In the genomic region with DNA sequence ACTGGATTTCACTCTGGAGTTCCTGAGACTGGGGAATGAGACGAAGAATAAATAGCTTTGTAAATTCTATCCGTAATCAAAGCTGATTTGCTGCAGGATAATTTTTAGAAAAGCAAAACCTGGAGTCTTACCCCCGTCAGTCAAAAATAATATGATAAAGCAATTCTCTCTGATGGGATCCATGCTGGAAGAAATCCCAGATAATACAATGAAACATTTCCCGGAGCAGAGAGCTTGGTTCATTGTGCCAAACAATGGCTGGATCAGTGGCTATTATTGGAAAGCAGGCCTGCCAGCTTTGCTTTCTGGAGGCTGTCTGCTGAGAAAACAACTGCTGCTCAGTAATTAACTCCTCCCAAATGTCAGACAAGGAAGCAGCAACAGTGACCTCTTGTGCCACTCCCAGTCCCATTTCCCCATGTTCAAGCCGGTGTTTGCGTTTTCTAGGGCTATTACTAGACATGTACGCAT, we compare ENCODE assay signal across 9 cellular contexts.
DNase-seq lines count a peak whose midpoint lies in the region; ATAC-seq and TF ChIP-seq lines count a peak whose summit lies in the region.
"Had no signal": no experiment of that assay in that cellular context is flagged by ENCODE, and none has a peak within 500 bp of the region (broad histone marks: within the 10 kb centered on the region; RNA-seq: fewer than 3 reads in every experiment).

No MANE protein-coding gene starts in this region.

- ATAC-seq in GM21528 (IDR thresholded peaks at IDR 0.05; ENCODE audit: low FRiP score, unreplicated experiment) (no peak), GM18505 (IDR thresholded peaks at IDR 0.05; ENCODE audit: unreplicated experiment) (no peak)
- ATAC-seq in activated CD8-positive, alpha-beta memory T cell treated with anti-CD3 and anti-CD28 coated beads, Interleukin-2, amount 10 ng/mL, durations not matched to agents 7 days and 5 days, result no peak
- ATAC-seq: K562 had no signal

- no peak for TF ChIP-seq POLR2A in GM18505 (IDR thresholded peaks at IDR 0.05; ENCODE audit: borderline replicate concordance, extremely low read depth, insufficient read depth, insufficient read length)

- H3K27ac ChIP-seq in WERI-Rb-1 (peak overlapping the region; percentile 83), hepatocyte (no peak overlapping the region), substantia nigra (ENCODE audit: low read depth, low read length, poor library complexity, severe bottlenecking) (no peak overlapping the region)

- no peaks in the 10 kb centered on the region for H3K4me1 Mint-ChIP-seq in activated CD8-positive, alpha-beta memory T cell treated with anti-CD3 and anti-CD28 coated beads, Interleukin-2, amount 10 ng/mL, durations not matched to agents 7 days and 5 days

- H3K9me3 ChIP-seq in WERI-Rb-1 (ENCODE audit: severe bottlenecking) (no peaks in the 10 kb centered on the region), hepatocyte (ENCODE audit: low read depth) (no peaks in the 10 kb centered on the region)

- H3K36me3 ChIP-seq in WERI-Rb-1 (no peaks in the 10 kb centered on the region), hepatocyte (replicated peaks; ENCODE audit: insufficient read depth, low read depth) (no peaks in the 10 kb centered on the region)

- no peaks in the 10 kb centered on the region for H3K9me3 Mint-ChIP-seq in activated CD8-positive, alpha-beta memory T cell treated with anti-CD3 and anti-CD28 coated beads, Interleukin-2, amount 10 ng/mL, durations not matched to agents 7 days and 5 days (ENCODE audit: low read depth)

- no peaks in the 10 kb centered on the region for H3K36me3 Mint-ChIP-seq in activated CD8-positive, alpha-beta memory T cell treated with anti-CD3 and anti-CD28 coated beads, Interleukin-2, amount 10 ng/mL, durations not matched to agents 7 days and 5 days

- H3K4me3 Mint-ChIP-seq in activated CD8-positive, alpha-beta memory T cell treated with anti-CD3 and anti-CD28 coated beads, Interleukin-2, amount 10 ng/mL, durations not matched to agents 7 days and 5 days, result no peak overlapping the region

- H3K27me3 ChIP-seq in WERI-Rb-1 (ENCODE audit: insufficient read depth, low read depth, severe bottlenecking) (no peaks in the 10 kb centered on the region), hepatocyte (no peaks in the 10 kb centered on the region)

- H4K20me1 ChIP-seq in hepatocyte (ENCODE audit: insufficient read depth, poor library complexity, severe bottlenecking), result no peaks in the 10 kb centered on the region

- no peak overlapping the region for H3K4me2 ChIP-seq in hepatocyte

- H3K4me3 ChIP-seq in WERI-Rb-1 (ENCODE audit: low read depth, low read length) (peak overlapping the region; percentile 35), hepatocyte (no peak overlapping the region)
- H3K4me3 ChIP-seq: K562 had no signal

- no peaks in the 10 kb centered on the region for H3K79me2 ChIP-seq in hepatocyte

- no peaks in the 10 kb centered on the region for H3K9me2 ChIP-seq in hepatocyte (replicated peaks; ENCODE audit: insufficient read depth)

- CTCF ChIA-PET in activated CD8-positive, alpha-beta memory T cell treated with anti-CD3 and anti-CD28 coated beads, Interleukin-2, amount 10 ng/mL, durations not matched to agents 7 days and 5 days (lab: Charles Lee), result no interaction called here

- H3K27me3 Mint-ChIP-seq in activated CD8-positive, alpha-beta memory T cell treated with anti-CD3 and anti-CD28 coated beads, Interleukin-2, amount 10 ng/mL, durations not matched to agents 7 days and 5 days, result no peaks in the 10 kb centered on the region

- TF ChIP-seq CTCF in WERI-Rb-1 (IDR thresholded peaks at IDR 0.05; ENCODE audit: low read depth, low read length) (peak; percentile 61), hepatocyte (IDR thresholded peaks at IDR 0.05; ENCODE audit: poor library complexity) (peak; percentile 21)

- 51% methylated on average over 7 of the region's 7 CpGs for WGBS in hepatocyte (ENCODE audit: low lambda C conversion rate, missing lambda C conversion rate)

- DNase-seq in NCI-H1417 (lab: John Stamatoyannopoulos, UW) (peak; percentile 21 to 95 (median 84)), WERI-Rb-1 (peak; percentile 83), hepatocyte (ENCODE audit: low spot score) (peak; percentile 28), substantia nigra (lab: John Stamatoyannopoulos, UW) (peak in 47 of 49 donors; percentile 1 to 86 (median 55))
- no peak for DNase-seq in activated effector memory CD4-positive, alpha-beta T cell treated with Interleukin-2 at 50 U/mL for 16 hours
- DNase-seq in activated CD8-positive, alpha-beta memory T cell treated with anti-CD3 and anti-CD28 coated beads, Interleukin-2, amount 10 ng/mL, durations not matched to agents 7 days and 5 days, result no peak

- no peak overlapping the region for H3K27ac Mint-ChIP-seq in activated CD8-positive, alpha-beta memory T cell treated with anti-CD3 and anti-CD28 coated beads, Interleukin-2, amount 10 ng/mL, durations not matched to agents 7 days and 5 days

- H3K4me1 ChIP-seq in hepatocyte (ENCODE audit: insufficient read depth), result no peaks in the 10 kb centered on the region

- peak overlapping the region; percentile 17 for H2AFZ ChIP-seq in hepatocyte

Comparison
In these comparisons a context has a peak if more than half of its experiments do, and no peak if none do; other contexts are left out.
1. DNase-seq: peak in NCI-H1417 (3 of 3), WERI-Rb-1 (single experiment), hepatocyte (single experiment) and substantia nigra (47 of 49); none in activated effector memory CD4-positive, alpha-beta T cell treated with Interleukin-2 at 50 U/mL for 16 hours (single experiment) and activated CD8-positive, alpha-beta memory T cell treated with anti-CD3 and anti-CD28 coated beads, Interleukin-2, amount 10 ng/mL, durations not matched to agents 7 days and 5 days (single experiment).